Comparison of ENCODE assay signal across 25 cellular contexts in genomic region chr9:120680161-120680560, GRCh38.
"Had no signal": no experiment of that assay in that cellular context is flagged by ENCODE, and none has a peak within 500 bp of the region (broad histone marks: within the 10 kb centered on the region; RNA-seq: fewer than 3 reads in every experiment).

No MANE protein-coding gene starts in this region.

- DNase-seq: dorsolateral prefrontal cortex; effector CD4-positive, alpha-beta T cell; effector memory CD4-positive, alpha-beta T cell; erythroblast; esophagus squamous epithelium; foreskin fibroblast; foreskin melanocyte; gastrocnemius medialis; heart left ventricle; hippocampal formation; left cardiac atrium; left ventricle myocardium superior; lower lobe of right lung; mesenchymal stem cell; mucosa of descending colon; naive B cell had no signal

- H3K27me3 Mint-ChIP-seq: naive B cell had no signal

- H3K27ac Mint-ChIP-seq: mesothelial cell of epicardium had no signal

- H3K36me3 ChIP-seq: gastrocnemius medialis, heart left ventricle, lower lobe of right lung had no signal

- H3K36me3 Mint-ChIP-seq: naive B cell had no signal

- H3K4me3 Mint-ChIP-seq: mesothelial cell of epicardium, naive B cell had no signal

- H3K27me3 ChIP-seq: dorsolateral prefrontal cortex, esophagus squamous epithelium, gastrocnemius medialis, heart left ventricle, left lung had no signal

- ATAC-seq: esophagus mucosa, gastrocnemius medialis, heart left ventricle, left cardiac atrium, left lung, left ventricle myocardium superior, lower lobe of right lung, mucosa of descending colon had no signal

- H3K9me3 Mint-ChIP-seq: naive B cell had no signal

- H3K27ac ChIP-seq: coronary artery, epithelial cell of prostate, esophagus squamous epithelium, gastrocnemius medialis, heart left ventricle, lower lobe of right lung had no signal

- FAIRE-seq: colon, endothelial cell of umbilical vein, islet of Langerhans, keratinocyte had no signal

- H3K4me3 ChIP-seq: coronary artery, dorsolateral prefrontal cortex, esophagus squamous epithelium, gastrocnemius medialis, heart left ventricle, left lung, lower lobe of right lung, mucosa of descending colon had no signal

- H3K9me3 ChIP-seq: esophagus squamous epithelium, gastrocnemius medialis, left lung, lower lobe of right lung, mucosa of descending colon had no signal
